In genomic region chr14:69040343-69040742, GRCh38 we compare ENCODE assay signal across 1 cellular context.
TF ChIP-seq lines count a peak whose summit lies in the region.

No MANE protein-coding gene starts in this region.

TF ChIP-seq in IMR-90, 13 proteins besides CTCF, POLR2A, EP300 and RAD21 (continued from another document):
- no peak for TF ChIP-seq USF2 (IDR thresholded peaks at IDR 0.05; ENCODE audit: low read depth, low read length)
